In genomic region chr13:30395192-30396158, GRCh38 we compare ENCODE assay signal across 1 cellular context.
TF ChIP-seq lines count a peak whose summit lies in the region.

No MANE protein-coding gene starts in this region.

TF ChIP-seq in IMR-90, 13 proteins besides CTCF, POLR2A, EP300 and RAD21:
- TF ChIP-seq MXI1 (IDR thresholded peaks at IDR 0.05; ENCODE audit: borderline replicate concordance, low read depth, low read length) (no peak), CHD1 (IDR thresholded peaks at IDR 0.05; ENCODE audit: low read depth, low read length) (no peak), BHLHE40 (IDR thresholded peaks at IDR 0.05; ENCODE audit: low read depth, low read length) (peak; percentile 63; the same call in 1 of the 2 replicates), NFE2L2 (IDR thresholded peaks at IDR 0.05; ENCODE audit: low read depth, low read length) (no peak), ELK1 (IDR thresholded peaks at IDR 0.05; ENCODE audit: borderline replicate concordance, low read depth, low read length) (no peak), RCOR1 (IDR thresholded peaks at IDR 0.05; ENCODE audit: insufficient replicate concordance, low read length) (no peak), RFX5 (IDR thresholded peaks at IDR 0.05; ENCODE audit: low read depth, low read length) (peak; percentile 71), MAFK (IDR thresholded peaks at IDR 0.05; ENCODE audit: low read depth, low read length) (no peak), USF2 (IDR thresholded peaks at IDR 0.05; ENCODE audit: low read depth, low read length) (peak; percentile 100), SMC3 (IDR thresholded peaks at IDR 0.05; ENCODE audit: low read depth, low read length) (no peak), CEBPB (IDR thresholded peaks at IDR 0.05; ENCODE audit: low read depth, low read length) (peak; percentile 91), FOS (IDR thresholded peaks at IDR 0.05; ENCODE audit: low read depth, low read length) (peak; percentile 96)
